10 cellular contexts compared by ENCODE assay signal in genomic region chr1:2653741-2654442, GRCh38. TPM values are rescaled to one million over a fixed set of nuclear protein-coding genes. Genes with fewer than 3 reads are reported as not detected.
DNase-seq lines count a peak whose midpoint lies in the region; ATAC-seq, FAIRE-seq and TF ChIP-seq lines count a peak whose summit lies in the region.
"Not testable (repeated sequence)": the region's sequence is repeated elsewhere in the genome, so short reads cannot be mapped to it uniquely, and the experiment has no call there.
"Had no signal": no experiment of that assay in that cellular context is flagged by ENCODE, and none has a peak within 500 bp of the region (broad histone marks: within the 10 kb centered on the region; RNA-seq: fewer than 3 reads in every experiment).

No MANE protein-coding gene starts in this region.

- not testable (repeated sequence) for H3K4me1 Mint-ChIP-seq in CD14-positive monocyte

- not testable (repeated sequence) for H2AFZ ChIP-seq in HepG2 (ENCODE audit: low read length)

- not testable (repeated sequence) for H3K27me3 Mint-ChIP-seq in CD14-positive monocyte (ENCODE audit: low read depth in 3 of 3)

- H3K27me3 ChIP-seq in WERI-Rb-1 (ENCODE audit: insufficient read depth, low read depth, severe bottlenecking), result peaks cover 21% of the 10 kb centered on the region
- H3K27me3 ChIP-seq in colonic mucosa; HepG2 (ENCODE audit: control insufficient read depth in 1 of 2, insufficient read depth in 2 of 2, low read length in 2 of 2); pancreas: not testable (repeated sequence)

- FAIRE-seq in HepG2 (lab: Jason Lieb, UNC); pancreas (lab: Jason Lieb, UNC): not testable (repeated sequence)

- H3K9me3 Mint-ChIP-seq in CD14-positive monocyte, result peaks cover 2 to 28% (median 6%) of the 10 kb centered on the region in 7 donors

- CTCF ChIA-PET in HepG2 (lab: Yijun Ruan, JAX; ENCODE audit: low intra/inter-chr PET ratio, low total read pairs), result not testable (repeated sequence)

- not testable (repeated sequence) for H3K4me1 ChIP-seq in colonic mucosa; HepG2 (ENCODE audit: insufficient read depth, low read length); pancreas

- not testable (repeated sequence) for BruUV-seq in HepG2 (replicated peaks; lab: Mats Ljungman, UMichigan)

- not testable (repeated sequence) for H3K9me3 ChIP-seq in WERI-Rb-1 (ENCODE audit: severe bottlenecking); colonic mucosa; HepG2 (ENCODE audit: low read length); pancreas

- H3K36me3 ChIP-seq in WERI-Rb-1; colonic mucosa; HepG2 (replicated peaks in 1 of 2; ENCODE audit: control insufficient read depth in 1 of 2, insufficient read depth in 2 of 2, low read length in 2 of 2); pancreas: not testable (repeated sequence)

- not testable (repeated sequence) for H4K20me1 ChIP-seq in HepG2 (ENCODE audit: insufficient read depth, low read length)

- not testable (repeated sequence) for H3K4me3 ChIP-seq in WERI-Rb-1 (ENCODE audit: low read depth, low read length); colonic mucosa; HepG2 (replicated peaks in 1 of 3; ENCODE audit: insufficient read depth in 1 of 3, low read depth in 2 of 3, low read length in 3 of 3); pancreas

- not testable (repeated sequence) for TF ChIP-seq EP300 in HepG2 (IDR thresholded peaks at IDR 0.05; ENCODE audit: low read depth in 2 of 2, low read length in 2 of 2); HepG2 (CRISPR knock-in tag; IDR thresholded peaks at IDR 0.05; ENCODE audit: borderline replicate concordance)

- intact Hi-C loops in CD14-positive monocyte (cut with micrococcal nuclease); colonic mucosa (cut with DNase I); Right ventricle myocardium superior (cut with DNase I); HepG2 (cut with micrococcal nuclease; ENCODE audit: unreplicated experiment); pancreas (cut with DNase I): not testable (repeated sequence)

- POLR2A ChIA-PET in HepG2 (lab: Yijun Ruan, JAX), result not testable (repeated sequence)

- TF ChIP-seq POLR2A in HepG2 (IDR thresholded peaks at IDR 0.05; ENCODE audit: insufficient read depth in 1 of 2, low read depth in 2 of 2, low read length in 2 of 2), result not testable (repeated sequence)

- DNase-seq in CD14-positive monocyte (ENCODE audit: low spot score), result peak; percentile 83
- peak; percentile 56 for DNase-seq in WERI-Rb-1
- peak; percentile 30 to 38 for DNase-seq in activated T-helper 1 cell treated with anti-CD3 and anti-CD28 coated beads, Interleukin-2, amount 50 U/mL, for 16 hours (ENCODE audit: low read depth in 1 of 2, low spot score in 1 of 2)
- DNase-seq in colonic mucosa, result peak; percentile 55
- peak; percentile 75 for DNase-seq in Right ventricle myocardium superior
- DNase-seq in HepG2 (ENCODE audit: low spot score), result not testable (repeated sequence)
- peak; percentile 41 to 96 (median 62) for DNase-seq in pancreas
- peak; percentile 9 for DNase-seq in stimulated activated naive CD8-positive, alpha-beta T cell treated with anti-CD3 and anti-CD28 coated beads, Interleukin-15, Interleukin-2, amounts not matched to agents 100 U/mL and 50 U/mL, for 24 hours

- not testable (repeated sequence) for H3K36me3 Mint-ChIP-seq in CD14-positive monocyte

- not testable (repeated sequence) for H3K79me2 ChIP-seq in HepG2 (ENCODE audit: insufficient read depth, low read length)

- peak overlapping the region in 1 of 7 donors; percentile 2 for H3K27ac Mint-ChIP-seq in CD14-positive monocyte

- not testable (repeated sequence) for H3K4me2 ChIP-seq in HepG2 (ENCODE audit: low read depth, low read length)

- not testable (repeated sequence) for H3K4me3 Mint-ChIP-seq in CD14-positive monocyte

- not testable (repeated sequence) for H3K27ac ChIP-seq in WERI-Rb-1; colonic mucosa; HepG2 (ENCODE audit: extremely low read length, insufficient read depth, low read length); pancreas

- H3K9ac ChIP-seq in colonic mucosa (ENCODE audit: low read depth in 2 of 2, low read length in 2 of 2), result peak overlapping the region in 1 of 2 donors; percentile 43
- H3K9ac ChIP-seq in HepG2 (ENCODE audit: insufficient read depth, low read depth, low read length), result not testable (repeated sequence)

- WGBS in HepG2 (ENCODE audit: low lambda C conversion rate), result under 1% methylated on average over 14 of the region's 14 CpGs
- WGBS in pancreas, 2 donors, result 25 to 33% methylated on average over 14 of the region's 14 CpGs

- not testable (repeated sequence) for TF ChIP-seq CTCF in CD14-positive monocyte (IDR thresholded peaks at IDR 0.05); WERI-Rb-1 (IDR thresholded peaks at IDR 0.05; ENCODE audit: low read depth, low read length); colonic mucosa (IDR thresholded peaks at IDR 0.05); HepG2 (CRISPR knock-in tag; IDR thresholded peaks at IDR 0.05); pancreas (IDR thresholded peaks at IDR 0.05)

- not testable (repeated sequence) for TF ChIP-seq RAD21 in HepG2 (CRISPR knock-in tag; IDR thresholded peaks at IDR 0.05)

- in situ Hi-C loops in HepG2 (cut with HindIII; ENCODE audit: extremely low pct_ligation_motif_present, low pct_unique_long_range_greater_than_20kb), result not testable (repeated sequence)

- ATAC-seq in Right ventricle myocardium superior (ENCODE audit: poor library complexity); HepG2; pancreas; stimulated activated naive CD8-positive, alpha-beta T cell treated with anti-CD3 and anti-CD28 coated beads, Interleukin-15, Interleukin-2, amounts not matched to agents 100 U/mL and 50 U/mL, for 24 hours: not testable (repeated sequence)

TF ChIP-seq in HepG2, 621 proteins besides CTCF, POLR2A, EP300 and RAD21:
- peak; percentile 33; the same call in 1 of the 2 replicates for TF ChIP-seq HCFC1 (IDR thresholded peaks at IDR 0.05; ENCODE audit: low read depth, low read length)
TF ChIP-seq in HepG2: peak in this region for 1; not testable (repeated sequence) for 620.

RNA-seq across cellular contexts. Expression of gene MMEL1, which starts 21.1 kb away (rescaled TPM):
- polyA plus RNA-seq in CD14-positive monocyte, result 1 to 10 TPM; 1.1 to 4.4 TPM
- total RNA-seq in colonic mucosa, result 10 to 100 TPM; 11.4 to 13.9 TPM
- 0.48 TPM for total RNA-seq in Right ventricle myocardium superior
- not detected in 2 replicates for total RNA-seq in HepG2 (2016; rRNA removed; fragmentation: Illumina TruSeq; extraction: Trizol)
- not detected in 2 replicates for total RNA-seq in HepG2 (2016; cell fraction: cytosol; rRNA removed; fragmentation: Illumina TruSeq; extraction: Trizol; ENCODE audit: low read depth)
- not detected in 2 replicates for total RNA-seq in HepG2 (2016; cell fraction: insoluble cytoplasmic fraction; rRNA removed; fragmentation: Illumina TruSeq; extraction: Trizol)
- total RNA-seq in HepG2 (2016; cell fraction: membrane; rRNA removed; fragmentation: Illumina TruSeq; extraction: Trizol), result not detected in 2 replicates
- total RNA-seq in HepG2 (2016; cell fraction: nucleus; rRNA removed; fragmentation: Illumina TruSeq; extraction: Trizol), result not detected in 2 replicates
- 0.48 and 1.6 TPM in 2 replicates for polyA plus RNA-seq in HepG2 (2011; rRNA removed)
- 0.54 and 0.78 TPM in 2 replicates for polyA plus RNA-seq in HepG2 (2011; cell fraction: cytosol; rRNA removed)
- 3.3 and 4.7 TPM in 2 replicates for polyA plus RNA-seq in HepG2 (2011; cell fraction: nucleus; rRNA removed)
- 0.37 and 0.43 TPM in 2 replicates for polyA plus RNA-seq in HepG2 (2012)
- polyA plus RNA-seq in HepG2 (2016; cell fraction: cytosol; fragmentation: Illumina TruSeq; extraction: Trizol; ENCODE audit: low read depth), result not detected in 2 replicates
- polyA plus RNA-seq in HepG2 (2016; cell fraction: insoluble cytoplasmic fraction; fragmentation: Illumina TruSeq; extraction: Trizol; ENCODE audit: low read depth), result not detected in 2 replicates
- not detected in 2 replicates for polyA plus RNA-seq in HepG2 (2016; cell fraction: membrane; fragmentation: Illumina TruSeq; extraction: Trizol; ENCODE audit: low read depth)
- polyA plus RNA-seq in HepG2 (2016; cell fraction: nucleus; fragmentation: Illumina TruSeq; extraction: Trizol; ENCODE audit: insufficient read depth, low read depth), result not detected in 2 replicates
- 0.72 TPM in 1 of 2 replicates, not detected in the other for polyA minus RNA-seq in HepG2 (2011; rRNA and poly(A)+ RNA removed; ENCODE audit: low replicate concordance)
- polyA minus RNA-seq in HepG2 (2011; cell fraction: cytosol; rRNA and poly(A)+ RNA removed), result 1.3 TPM in 1 of 2 replicates, not detected in the other
- 0.39 and 0.62 TPM in 2 replicates for polyA minus RNA-seq in HepG2 (2011; cell fraction: nucleus; rRNA and poly(A)+ RNA removed)
- total RNA-seq in pancreas, result 1 to 10 TPM in 5 of 6 donors, under 1 TPM in 1; 0.39 to 3.1 (median 2.2) TPM
- polyA plus RNA-seq in pancreas, result 1 to 10 TPM; 7.6 to 8.7 TPM
- total RNA-seq: A172, thoracic aorta had no signal
